8 cellular contexts compared by ENCODE assay signal in genomic region chr4:80215449-80216052, GRCh38. TPM values are rescaled to one million over a fixed set of nuclear protein-coding genes. Genes with fewer than 3 reads are reported as not detected.
DNase-seq lines count a peak whose midpoint lies in the region; ATAC-seq, FAIRE-seq and TF ChIP-seq lines count a peak whose summit lies in the region.

No MANE protein-coding gene starts in this region.

- DNase-seq in A673 (ENCODE audit: low spot score) (peak; percentile 23), GM12892 (ENCODE audit: insufficient read length) (no peak), NCI-H2029 (lab: John Stamatoyannopoulos, UW) (peak; percentile 17), body of pancreas (no peak), medulla oblongata (ENCODE audit: extremely low spot score) (peak; percentile 61), lower leg skin (ENCODE audit: low spot score in 2 of 2) (no peak)
- no peak for DNase-seq in stimulated activated CD4-positive, alpha-beta T cell treated with anti-CD3 and anti-CD28 coated beads, Interleukin-4, amount 100 ng/mL, for 24 hours

- TF ChIP-seq CTCF in A673 (conservative IDR thresholded peaks at IDR 0.05; ENCODE audit: low read depth, low read length) (peak; percentile 53), body of pancreas (IDR thresholded peaks at IDR 0.05) (peak; percentile 37 to 71 (median 69)), lower leg skin (IDR thresholded peaks at IDR 0.05) (peak in 1 of 3 donors; percentile 33)

- H3K4me1 ChIP-seq in A673 (ENCODE audit: insufficient read depth, low read length, poor library complexity, severe bottlenecking) (no peaks in the 10 kb centered on the region), body of pancreas (peaks cover 6% of the 10 kb centered on the region)

- H3K36me3 ChIP-seq in A673 (ENCODE audit: insufficient read depth, low read length, poor library complexity, severe bottlenecking), result no peaks in the 10 kb centered on the region
- H3K36me3 ChIP-seq in body of pancreas (replicated peaks in 1 of 2; ENCODE audit: insufficient read depth in 1 of 2, low read depth in 2 of 2), result no peaks in the 10 kb centered on the region

- BruUV-seq in A673 (replicated peaks; lab: Mats Ljungman, UMichigan), result no TSS peak

- 4 to 6% methylated on average over 5 of the region's 5 CpGs for WGBS in body of pancreas, 2 donors
- WGBS in lower leg skin, 2 donors, result 6 to 8% methylated on average over 5 of the region's 5 CpGs

- TF ChIP-seq POLR2A in GM12892 (IDR thresholded peaks at IDR 0.05; ENCODE audit: low read depth, low read length) (no peak), body of pancreas (IDR thresholded peaks at IDR 0.05) (no peak), lower leg skin (IDR thresholded peaks at IDR 0.05) (no peak)

- CTCF ChIA-PET in A673 (lab: Charles Lee), result no interaction called here

- peaks cover 20% of the 10 kb centered on the region for H3K27me3 ChIP-seq in A673 (replicated peaks; ENCODE audit: insufficient read depth, low read depth, low read length, poor library complexity)
- no peaks in the 10 kb centered on the region for H3K27me3 ChIP-seq in body of pancreas

- POLR2A ChIA-PET in A673 (lab: Charles Lee; ENCODE audit: low non-redundant PET), result no interaction called here

- ATAC-seq in body of pancreas, result peak; percentile 59
- no peak for ATAC-seq in HG03175 (IDR thresholded peaks at IDR 0.05; ENCODE audit: unreplicated experiment)

- H3K4me3 ChIP-seq in A673 (ENCODE audit: low read depth, low read length, poor library complexity, severe bottlenecking) (no peak overlapping the region), body of pancreas (no peak overlapping the region), lower leg skin (ENCODE audit: low read depth, poor library complexity, severe bottlenecking) (no peak overlapping the region)

- H3K27ac ChIP-seq in A673 (ENCODE audit: low read depth, low read length, poor library complexity, severe bottlenecking) (no peak overlapping the region), body of pancreas (no peak overlapping the region)

- intact Hi-C loops in A673 (cut with micrococcal nuclease; ENCODE audit: unreplicated experiment), result loop anchor here (5.0 kb wide), 2 partner anchors 1173 to 1263 kb away; no protein-coding TSS in a partner anchor
- intact Hi-C loops in body of pancreas (cut with DNase I), result loop anchor here (10.0 kb wide), 1 partner anchor 1251 kb away; no protein-coding TSS in a partner anchor
- intact Hi-C loops in lower leg skin (cut with DNase I; ENCODE audit: low total_unique reads), result loop anchor here (5.0 to 10.0 kb wide), 2 partner anchors 1171 to 1263 kb away; no protein-coding TSS in a partner anchor

- H3K9me3 ChIP-seq in A673 (ENCODE audit: low read depth, low read length, poor library complexity, severe bottlenecking) (no peaks in the 10 kb centered on the region), body of pancreas (no peaks in the 10 kb centered on the region)

- FAIRE-seq in GM12892 (lab: Jason Lieb, UNC), result peak; percentile 77

RNA-seq across cellular contexts. Expression of gene PRDM8, which starts 18.2 kb away (rescaled TPM):
- total RNA-seq in A673 (2021) (0.09 TPM in 1 of 2 replicates, not detected in the other), body of pancreas (1 to 10 TPM; 2.6 to 5.9 TPM), lower leg skin (1 to 10 TPM; 1.4 to 4.6 (median 3.9) TPM)
- polyA plus RNA-seq in GM12892 (2012; ENCODE audit: missing spikeins), result 0.40 TPM

RNA-seq across cellular contexts. Expression of gene FGF5, which starts 50.9 kb away (rescaled TPM):
- total RNA-seq in A673 (2021) (not detected in 2 replicates), body of pancreas (not detected), lower leg skin (under 1 TPM in 1 of 4 donors, not detected in 3; 0.03 TPM)
- polyA plus RNA-seq in GM12892 (2012; ENCODE audit: missing spikeins), result not detected

Comparison
In these comparisons a context has a peak if more than half of its experiments do, and no peak if none do; other contexts are left out.
1. DNase-seq: peak in A673 (single experiment), NCI-H2029 (single experiment) and medulla oblongata (single experiment); none in GM12892 (single experiment), body of pancreas (0 of 4), lower leg skin (0 of 2) and stimulated activated CD4-positive, alpha-beta T cell treated with anti-CD3 and anti-CD28 coated beads, Interleukin-4, amount 100 ng/mL, for 24 hours (single experiment).